In the genomic region with DNA sequence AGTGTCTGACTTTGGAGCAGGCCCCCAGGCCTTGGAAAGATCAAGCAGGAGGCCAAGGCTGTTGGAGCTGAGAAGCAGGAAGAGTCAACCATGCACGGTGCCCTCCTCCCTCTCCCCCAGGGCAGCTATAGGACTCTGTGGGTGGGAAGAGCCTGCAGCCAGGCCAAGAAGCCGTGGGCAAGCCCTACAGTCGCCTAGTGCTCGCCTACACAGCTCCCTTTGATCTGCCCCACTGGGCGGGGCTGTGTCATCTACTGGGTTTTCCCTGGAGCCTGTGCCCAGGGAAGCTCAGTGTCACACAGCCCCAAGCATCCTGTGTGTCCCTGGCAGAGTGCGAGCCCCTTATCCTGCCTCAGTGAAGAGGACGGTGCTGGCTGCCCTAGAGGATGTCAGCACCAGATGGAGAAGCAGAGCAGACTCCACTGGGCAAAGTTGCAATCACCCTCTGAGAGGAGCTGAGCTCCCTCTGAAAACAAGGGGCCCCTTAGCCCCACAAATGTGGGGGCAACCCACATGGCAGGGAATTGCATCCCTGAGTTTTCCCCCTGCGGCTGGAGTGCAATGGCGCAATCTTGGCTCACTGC, we compare ENCODE assay signal across 10 cellular contexts.
DNase-seq lines count a peak whose midpoint lies in the region; ATAC-seq, FAIRE-seq and TF ChIP-seq lines count a peak whose summit lies in the region.
"Had no signal": no experiment of that assay in that cellular context is flagged by ENCODE, and none has a peak within 500 bp of the region (broad histone marks: within the 10 kb centered on the region; RNA-seq: fewer than 3 reads in every experiment).

No MANE protein-coding gene starts in this region.

- H2AK9ac ChIP-seq in IMR-90 (replicated peaks; ENCODE audit: low read depth, low read length, poor library complexity): no peak overlapping the region

- dilution Hi-C loops in IMR-90 (cut with HindIII; ENCODE audit: low sequenced_read_pairs, unreplicated experiment): no loop called here

- no peak overlapping the region for H2BK20ac ChIP-seq in IMR-90 (ENCODE audit: low read depth, low read length)

- no peaks in the 10 kb centered on the region for H3K79me2 ChIP-seq in hepatocyte

- H3K4me1 Mint-ChIP-seq in central memory CD8-positive, alpha-beta T cell: peaks cover 26% of the 10 kb centered on the region

- H3K9me3 Mint-ChIP-seq in central memory CD8-positive, alpha-beta T cell: no peaks in the 10 kb centered on the region
- H3K9me3 Mint-ChIP-seq: nephron progenitor cell had no signal

- no peak overlapping the region for H2BK5ac ChIP-seq in IMR-90 (ENCODE audit: low read depth, low read length, poor library complexity, severe bottlenecking)

- 82% methylated on average over 3 of the region's 9 CpGs; no CpG with 5 or more reads in 1 of the 2 experiments for WGBS in IMR-90 (ENCODE audit: extremely low coverage in 2 of 2, insufficient read length in 1 of 2), 2 experiments
- WGBS in prostate gland: 53% methylated on average over 9 of the region's 9 CpGs
- 73% methylated on average over 9 of the region's 9 CpGs for WGBS in hepatocyte (ENCODE audit: low lambda C conversion rate, missing lambda C conversion rate)

- ATAC-seq in IMR-90 (ENCODE audit: low read depth): no peak; the same call in 1 of the 2 replicates
- no peak for ATAC-seq in central memory CD8-positive, alpha-beta T cell (replicated peaks; ENCODE audit: extremely low read depth, poor library complexity, severe bottlenecking)
- no peak for ATAC-seq in HG03196 (IDR thresholded peaks at IDR 0.05; ENCODE audit: unreplicated experiment)

- no peak overlapping the region for H3K4me3 Mint-ChIP-seq in central memory CD8-positive, alpha-beta T cell
- H3K4me3 Mint-ChIP-seq: nephron progenitor cell had no signal

- H4K5ac ChIP-seq in IMR-90 (ENCODE audit: low read depth, low read length): no peak overlapping the region

- DNase-seq in D341Med (ENCODE audit: low spot score) (peak; percentile 27), IMR-90 (no peak), prostate gland (ENCODE audit: low spot score) (no peak), GM19239 (ENCODE audit: insufficient read length, low spot score) (no peak), foreskin fibroblast (no peak), hepatocyte (ENCODE audit: low spot score) (no peak)
- DNase-seq in central memory CD8-positive, alpha-beta T cell (ENCODE audit: low spot score in 2 of 2): peak in 1 of 2 donors; percentile 5
- DNase-seq: nephron progenitor cell, T-helper 9 cell had no signal

- H3K27me3 ChIP-seq in IMR-90 (ENCODE audit: control insufficient read depth, insufficient read depth, low read length): no peaks in the 10 kb centered on the region
- H3K27me3 ChIP-seq in prostate gland (replicated peaks; ENCODE audit: insufficient read depth): no peaks in the 10 kb centered on the region
- peaks cover 2% of the 10 kb centered on the region for H3K27me3 ChIP-seq in hepatocyte

- peaks cover 6% of the 10 kb centered on the region; the same call in 1 of the 2 replicates for H3K4me1 ChIP-seq in IMR-90 (ENCODE audit: control insufficient read depth, insufficient read depth, low read length)
- peaks cover 6% of the 10 kb centered on the region for H3K4me1 ChIP-seq in prostate gland (replicated peaks)
- H3K4me1 ChIP-seq in hepatocyte (ENCODE audit: insufficient read depth): peaks cover 19% of the 10 kb centered on the region

- H2AK5ac ChIP-seq in IMR-90 (ENCODE audit: low read depth, low read length): no peak overlapping the region

- peaks cover 2% of the 10 kb centered on the region for H3K36me3 Mint-ChIP-seq in central memory CD8-positive, alpha-beta T cell (ENCODE audit: insufficient read depth)

- no peak overlapping the region for H3K56ac ChIP-seq in IMR-90 (ENCODE audit: extremely low read depth, insufficient read depth, low read length)

- H3K27ac ChIP-seq in IMR-90 (ENCODE audit: insufficient read depth, low read length): no peak overlapping the region
- peak overlapping the region; percentile 68 to 78 for H3K27ac ChIP-seq in prostate gland
- no peak overlapping the region for H3K27ac ChIP-seq in hepatocyte

- H3K9me1 ChIP-seq in IMR-90 (ENCODE audit: insufficient read depth, low read length): peaks cover 19% of the 10 kb centered on the region; the same call in 1 of the 2 replicates

- TF ChIP-seq CTCF in IMR-90 (conservative IDR thresholded peaks at IDR 0.05; ENCODE audit: low read depth, low read length) (no peak), prostate gland (IDR thresholded peaks at IDR 0.05) (no peak), foreskin fibroblast (IDR thresholded peaks at IDR 0.05; ENCODE audit: low read depth, low read length) (no peak), hepatocyte (IDR thresholded peaks at IDR 0.05; ENCODE audit: poor library complexity) (no peak)

- H3K9ac ChIP-seq in IMR-90 (ENCODE audit: low read depth, low read length): no peak overlapping the region

- H4K8ac ChIP-seq in IMR-90 (ENCODE audit: low read depth in 2 of 2, low read length in 2 of 2): no peak overlapping the region

- H4K91ac ChIP-seq in IMR-90 (ENCODE audit: insufficient read depth, low read depth, low read length): no peak overlapping the region; the same call in 1 of the 2 replicates

- H3K27me3 Mint-ChIP-seq in central memory CD8-positive, alpha-beta T cell: no peaks in the 10 kb centered on the region

- FAIRE-seq in GM19239 (lab: Jason Lieb, UNC): no peak

- POLR2A ChIA-PET in IMR-90 (lab: Charles Lee; ENCODE audit: unreplicated experiment): no interaction called here

- TF ChIP-seq RAD21 in IMR-90 (IDR thresholded peaks at IDR 0.05; ENCODE audit: low read length): no peak

- no peak overlapping the region for H3K4me3 ChIP-seq in IMR-90 (ENCODE audit: insufficient read depth, low read depth, low read length)
- no peak overlapping the region for H3K4me3 ChIP-seq in prostate gland
- H3K4me3 ChIP-seq in foreskin fibroblast (ENCODE audit: low read depth in 1 of 2, low read length in 2 of 2): no peak overlapping the region
- H3K4me3 ChIP-seq in hepatocyte: no peak overlapping the region

- H2BK15ac ChIP-seq in IMR-90 (ENCODE audit: low read depth, low read length): no peak overlapping the region

- H3K9me3 ChIP-seq in IMR-90 (ENCODE audit: control insufficient read depth, insufficient read depth, low read length) (peaks cover 3% of the 10 kb centered on the region), prostate gland (no peaks in the 10 kb centered on the region), hepatocyte (ENCODE audit: low read depth) (no peaks in the 10 kb centered on the region)

- peak overlapping the region; percentile 26 for H2AFZ ChIP-seq in IMR-90 (replicated peaks; ENCODE audit: low read length, poor library complexity)
- H2AFZ ChIP-seq in hepatocyte: no peak overlapping the region

- TF ChIP-seq POLR2A in IMR-90 (IDR thresholded peaks at IDR 0.05; ENCODE audit: low read depth, low read length) (no peak), prostate gland (IDR thresholded peaks at IDR 0.05) (no peak)

- H3K14ac ChIP-seq in IMR-90 (replicated peaks; ENCODE audit: low read depth, low read length): no peak overlapping the region

- peak overlapping the region; percentile 69 for H3K27ac Mint-ChIP-seq in central memory CD8-positive, alpha-beta T cell (ENCODE audit: low read depth)
- H3K27ac Mint-ChIP-seq: nephron progenitor cell had no signal

- BruUV-seq in IMR-90 (replicated peaks; lab: Mats Ljungman, UMichigan): no TSS peak

- H3K36me3 ChIP-seq in IMR-90 (ENCODE audit: control insufficient read depth, insufficient read depth, low read length): no peaks in the 10 kb centered on the region
- H3K36me3 ChIP-seq in prostate gland: no peaks in the 10 kb centered on the region
- no peaks in the 10 kb centered on the region for H3K36me3 ChIP-seq in hepatocyte (replicated peaks; ENCODE audit: insufficient read depth, low read depth)

- intact Hi-C loops in IMR-90 (cut with micrococcal nuclease): no loop called here
- intact Hi-C loops in prostate gland (cut with DNase I): no loop called here

- no peak overlapping the region for H2BK120ac ChIP-seq in IMR-90 (ENCODE audit: low read depth, low read length)

- H4K20me1 ChIP-seq in IMR-90 (ENCODE audit: insufficient read depth, low read length): no peaks in the 10 kb centered on the region
- no peaks in the 10 kb centered on the region for H4K20me1 ChIP-seq in hepatocyte (ENCODE audit: insufficient read depth, poor library complexity, severe bottlenecking)

- H3K23ac ChIP-seq in IMR-90 (ENCODE audit: low read depth, low read length): no peak overlapping the region

- no peak overlapping the region for H3K18ac ChIP-seq in IMR-90 (ENCODE audit: low read depth, low read length)

- CTCF ChIA-PET in IMR-90 (lab: Yijun Ruan, JAX): no interaction called here

- in situ Hi-C loops in IMR-90 (cut with MboI; ENCODE audit: low sequenced_read_pairs): no loop called here

- H3K4ac ChIP-seq in IMR-90 (ENCODE audit: low read depth, low read length): no peak overlapping the region; the same call in 1 of the 2 replicates

- no peaks in the 10 kb centered on the region for H3K79me1 ChIP-seq in IMR-90 (ENCODE audit: low read depth in 1 of 2, low read length in 2 of 2)

- no peaks in the 10 kb centered on the region for H3K9me2 ChIP-seq in hepatocyte (replicated peaks; ENCODE audit: insufficient read depth)

- H3K4me2 ChIP-seq in IMR-90 (ENCODE audit: low read depth, low read length): no peak overlapping the region
- no peak overlapping the region for H3K4me2 ChIP-seq in hepatocyte

TF ChIP-seq in IMR-90, 13 proteins besides CTCF, POLR2A, EP300 and RAD21:
- no peak for TF ChIP-seq BHLHE40 (IDR thresholded peaks at IDR 0.05; ENCODE audit: low read depth, low read length)
- no peak for TF ChIP-seq CHD1 (IDR thresholded peaks at IDR 0.05; ENCODE audit: low read depth, low read length)
- TF ChIP-seq, protein P1, sequence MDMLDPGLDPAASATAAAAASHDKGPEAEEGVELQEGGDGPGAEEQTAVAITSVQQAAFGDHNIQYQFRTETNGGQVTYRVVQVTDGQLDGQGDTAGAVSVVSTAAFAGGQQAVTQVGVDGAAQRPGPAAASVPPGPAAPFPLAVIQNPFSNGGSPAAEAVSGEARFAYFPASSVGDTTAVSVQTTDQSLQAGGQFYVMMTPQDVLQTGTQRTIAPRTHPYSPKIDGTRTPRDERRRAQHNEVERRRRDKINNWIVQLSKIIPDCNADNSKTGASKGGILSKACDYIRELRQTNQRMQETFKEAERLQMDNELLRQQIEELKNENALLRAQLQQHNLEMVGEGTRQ (IDR thresholded peaks at IDR 0.05; ENCODE audit: low read depth, low read length): no peak
- no peak for TF ChIP-seq FOS (IDR thresholded peaks at IDR 0.05; ENCODE audit: low read depth, low read length)
- no peak for TF ChIP-seq MAZ (IDR thresholded peaks at IDR 0.05; ENCODE audit: borderline replicate concordance, low read depth, low read length)

Comparison
In these comparisons a context has a peak if more than half of its experiments do, and no peak if none do; other contexts are left out.
1. H3K27ac ChIP-seq: peak in prostate gland (2 of 2); none in IMR-90 (single experiment) and hepatocyte (single experiment).